8 cellular contexts compared by ENCODE assay signal in genomic region chr1:156591432-156592157, GRCh38.
DNase-seq lines count a peak whose midpoint lies in the region; ATAC-seq and TF ChIP-seq lines count a peak whose summit lies in the region.

NAXE (plus strand) TSS chr1:156591776; CDS start chr1:156591805, 29 bp downstream.

- in situ Hi-C loops in ACHN (cut with HindIII; ENCODE audit: low pct_ligation_motif_present, low pct_unique_long_range_greater_than_20kb, low sequenced_read_pairs) = no loop called here

- H3K27ac ChIP-seq in cingulate gyrus (ENCODE audit: low read depth, low read length) = peak within 1 kb of the TSS; percentile 94
- peak within 1 kb of the TSS; percentile 86 for H3K27ac ChIP-seq in layer of hippocampus (ENCODE audit: low read depth, low read length)

- ATAC-seq in HG03064 (IDR thresholded peaks at IDR 0.05; ENCODE audit: low read depth, unreplicated experiment) = peak; percentile 91

- TF ChIP-seq POLR2A in GM18526 (IDR thresholded peaks at IDR 0.05; ENCODE audit: extremely low read depth, insufficient read length) = peak; percentile 91

- DNase-seq in ACHN = peak; percentile 78
- DNase-seq in NCI-H2196 treated with DMSO at 0.1 percent for 48 hours (lab: John Stamatoyannopoulos, UW; ENCODE audit: unreplicated experiment) = peak; percentile 50
- peak; percentile 52 to 62 for DNase-seq in activated CD4-positive, alpha-beta T cell treated with anti-CD3 and anti-CD28 coated beads for 24 hours (ENCODE audit: low read depth in 2 of 2)
- DNase-seq in stimulated activated CD4-positive, alpha-beta T cell treated with anti-CD3 and anti-CD28 coated beads, Interleukin-1b, Interleukin-23, amount 100 ng/mL, for 48 hours = peak; percentile 64

- no peaks in the 10 kb centered on the region for H3K27me3 ChIP-seq in layer of hippocampus (ENCODE audit: control insufficient read depth, insufficient read depth, low read length)

Comparison
In these comparisons a context has a peak if more than half of its experiments do, and no peak if none do; other contexts are left out.
1. Peak in every context shown above with its lines: DNase-seq, ATAC-seq and H3K27ac ChIP-seq.